ENCODE assay signal across 8 cellular contexts in genomic region chr2:162344617-162344950, GRCh38. TPM values are rescaled to one million over a fixed set of nuclear protein-coding genes. Genes with fewer than 3 reads are reported as not detected.
A peak's percentile ranks its signal among the peaks of the same experiment; 100 is the strongest.
DNase-seq lines count a peak whose midpoint lies in the region; ATAC-seq and TF ChIP-seq lines count a peak whose summit lies in the region.

No MANE protein-coding gene starts in this region.

- peak overlapping the region; percentile 97 for H3K4me3 Mint-ChIP-seq in endothelial cell (ENCODE audit: unreplicated experiment)

- H3K27ac ChIP-seq in Panc1 (ENCODE audit: low read length), result peak overlapping the region; percentile 90
- H3K27ac ChIP-seq in osteoblast (ENCODE audit: low read depth, low read length), result no peak overlapping the region

- H3K36me3 ChIP-seq in Panc1 (ENCODE audit: control insufficient read depth, insufficient read depth, low read length) (no peaks in the 10 kb centered on the region; the same call in 1 of the 2 replicates), osteoblast (ENCODE audit: insufficient read depth, low read length) (no peaks in the 10 kb centered on the region)

- H3K9me3 Mint-ChIP-seq in endothelial cell (ENCODE audit: unreplicated experiment), result no peaks in the 10 kb centered on the region

- no peaks in the 10 kb centered on the region for H4K20me1 ChIP-seq in osteoblast (ENCODE audit: insufficient read depth, low read length)

- no peaks in the 10 kb centered on the region for H3K79me2 ChIP-seq in osteoblast (ENCODE audit: insufficient read depth, low read length)

- peaks cover 32% of the 10 kb centered on the region for H3K4me1 Mint-ChIP-seq in endothelial cell (ENCODE audit: unreplicated experiment)

- in situ Hi-C loops in Panc1 (cut with HindIII; ENCODE audit: low pct_unique_long_range_greater_than_20kb, low sequenced_read_pairs), result no loop called here

- no peaks in the 10 kb centered on the region for H3K9me3 ChIP-seq in Panc1 (ENCODE audit: control insufficient read depth, insufficient read depth, low read depth, low read length)
- H3K9me3 ChIP-seq in osteoblast (ENCODE audit: low read depth, low read length), result no peaks in the 10 kb centered on the region

- POLR2A ChIA-PET in Panc1 (lab: Charles Lee), result no interaction called here

- intact Hi-C loops in Panc1 (cut with micrococcal nuclease; ENCODE audit: unreplicated experiment), result no loop called here

- peak overlapping the region; percentile 99 for H2AFZ ChIP-seq in osteoblast (ENCODE audit: low read length)

- no peaks in the 10 kb centered on the region for H3K36me3 Mint-ChIP-seq in endothelial cell (ENCODE audit: low read depth, unreplicated experiment)

- peak; percentile 0 for ATAC-seq in GM19025 (IDR thresholded peaks at IDR 0.05; ENCODE audit: low read depth, unreplicated experiment)
- 0 out of 2 replicates have a peak, but pooled peaks have one; percentile 1 for ATAC-seq in Panc1
- no peak for ATAC-seq in HG03442 (IDR thresholded peaks at IDR 0.05; ENCODE audit: unreplicated experiment)

- H3K4me2 ChIP-seq in osteoblast (ENCODE audit: insufficient read depth, low read length), result peak overlapping the region; percentile 93

- H3K27me3 ChIP-seq in Panc1 (ENCODE audit: control insufficient read depth, insufficient read depth, low read length), result no peaks in the 10 kb centered on the region
- peaks cover 10% of the 10 kb centered on the region for H3K27me3 ChIP-seq in osteoblast (ENCODE audit: insufficient read depth, low read length)

- BruUV-seq in Panc1 (replicated peaks; lab: Mats Ljungman, UMichigan), result TSS peak; percentile 73

- no peaks in the 10 kb centered on the region for H3K27me3 Mint-ChIP-seq in endothelial cell (ENCODE audit: unreplicated experiment)

- H3K4me1 ChIP-seq in Panc1 (ENCODE audit: control insufficient read depth, insufficient read depth, low read length) (peaks cover 12% of the 10 kb centered on the region), osteoblast (ENCODE audit: insufficient read depth, low read length) (peaks cover 8% of the 10 kb centered on the region)

- no peak for DNase-seq in Panc1 (ENCODE audit: low read depth, low spot score)
- no peak for DNase-seq in endothelial cell (ENCODE audit: low spot score)
- no peak for DNase-seq in osteoblast (ENCODE audit: insufficient read length, low spot score, missing footprints)
- no peak for DNase-seq in dermis blood vessel endothelial cell
- DNase-seq in NCI-H82 (lab: John Stamatoyannopoulos, UW), result no peak
- DNase-seq in NK-92 treated with Interleukin-12 subunit alpha and Interleukin-12 subunit beta, amount 100 ng/mL, for 24 hours (lab: John Stamatoyannopoulos, UW), result no peak

- no peak for TF ChIP-seq CTCF in Panc1 (IDR thresholded peaks at IDR 0.05)
- TF ChIP-seq CTCF in endothelial cell (IDR thresholded peaks at IDR 0.05; ENCODE audit: unreplicated experiment), result no peak
- no peak for TF ChIP-seq CTCF in osteoblast (IDR thresholded peaks at IDR 0.05; ENCODE audit: extremely low read depth, low read depth, low read length)

- H3K4me3 ChIP-seq in Panc1 (ENCODE audit: low read depth in 2 of 2, low read length in 2 of 2) (peak overlapping the region; percentile 72 to 88), osteoblast (ENCODE audit: insufficient read depth, low read length) (peak overlapping the region; percentile 88)

- H3K27ac Mint-ChIP-seq in endothelial cell (ENCODE audit: unreplicated experiment), result peak overlapping the region; percentile 89

- CTCF ChIA-PET in Panc1 (lab: Charles Lee), result no interaction called here

RNA-seq across cellular contexts. Expression of gene GCA, which starts 0.7 kb away (rescaled TPM):
- total RNA-seq in Panc1 (2021; ENCODE audit: unreplicated experiment) (21.3 TPM), endothelial cell (ENCODE audit: unreplicated experiment) (123 TPM), osteoblast (3.3 and 3.8 TPM in 2 replicates), dermis blood vessel endothelial cell (12.9 and 14.8 TPM in 2 replicates)
- 21.4 TPM for polyA plus RNA-seq in Panc1 (2012; ENCODE audit: insufficient read length)

RNA-seq across cellular contexts. Expression of gene IFIH1, which starts 26.1 kb away (rescaled TPM):
- 15.4 TPM for total RNA-seq in Panc1 (2021; ENCODE audit: unreplicated experiment)
- 5.7 TPM for polyA plus RNA-seq in Panc1 (2012; ENCODE audit: insufficient read length)
- 5.2 TPM for total RNA-seq in endothelial cell (ENCODE audit: unreplicated experiment)
- total RNA-seq in osteoblast, result 7.2 and 9.1 TPM in 2 replicates
- 8.2 and 18.7 TPM in 2 replicates for total RNA-seq in dermis blood vessel endothelial cell
